Comparison of ENCODE assay signal across 10 cellular contexts in the genomic region with DNA sequence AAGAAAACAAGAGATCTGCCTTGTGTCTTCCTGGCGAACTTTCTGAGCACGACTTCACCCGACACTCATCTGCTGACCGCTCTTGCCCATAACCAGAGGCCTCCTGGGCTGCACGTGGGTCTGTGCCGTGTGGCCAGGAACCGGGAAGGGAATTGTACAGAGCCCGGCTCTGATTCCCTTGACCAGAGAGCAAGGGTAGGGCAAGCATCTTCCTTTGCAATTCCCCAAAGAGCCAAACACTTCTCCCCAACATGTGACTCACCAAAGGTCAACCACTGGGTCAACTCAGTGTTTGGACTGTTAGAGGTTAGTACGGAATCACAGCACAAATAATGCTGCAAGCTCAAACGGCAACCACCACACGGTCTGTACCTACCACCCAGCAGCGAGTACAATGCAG. TPM values are rescaled to one million over a fixed set of nuclear protein-coding genes. Genes with fewer than 3 reads are reported as not detected.
DNase-seq lines count a peak whose midpoint lies in the region; ATAC-seq, FAIRE-seq and TF ChIP-seq lines count a peak whose summit lies in the region.
"Had no signal": no experiment of that assay in that cellular context is flagged by ENCODE, and none has a peak within 500 bp of the region (broad histone marks: within the 10 kb centered on the region; RNA-seq: fewer than 3 reads in every experiment).

No MANE protein-coding gene starts in this region.

- peaks cover 50% of the 10 kb centered on the region for H3K4me1 Mint-ChIP-seq in activated B cell treated with CpG ODN at 0.5 μM for 24 hours

- CTCF ChIA-PET in activated B cell treated with CpG ODN at 0.5 μM for 24 hours (lab: Charles Lee): interaction anchor here (2.9 kb wide), 1 partner anchor 9 kb away, joined by 28 read pairs; no protein-coding TSS in a partner anchor

- intact Hi-C loops in activated B cell treated with CpG ODN at 0.5 μM for 24 hours (cut with micrococcal nuclease) (no loop called here), heart right ventricle (cut with DNase I) (loop anchor here in 1 of 10 donors (10.0 kb wide), 1 partner anchor 49 kb away; the partner anchor contains the start of gene KLF2), sigmoid colon (cut with DNase I) (no loop called here)

- DNase-seq in GM12892 (ENCODE audit: insufficient read length) (no peak), activated B cell treated with CpG ODN at 0.5 μM for 24 hours (no peak), heart right ventricle (peak in 1 of 2 donors; percentile 48), sigmoid colon (peak; percentile 85), cerebellar nuclear complex (lab: John Stamatoyannopoulos, UW) (no peak), DMS79 (lab: John Stamatoyannopoulos, UW) (no peak)
- DNase-seq: activated CD8-positive, alpha-beta memory T cell treated with anti-CD3 and anti-CD28 coated beads for 24 hours had no signal

- H3K36me3 ChIP-seq in heart right ventricle (peaks cover 0 to 64% (median 23%) of the 10 kb centered on the region in 9 donors), sigmoid colon (peaks cover 0 to 39% (median 22%) of the 10 kb centered on the region in 4 donors)

- WGBS in heart right ventricle, 2 donors: 65 to 72% methylated on average over 12 of the region's 12 CpGs
- WGBS in sigmoid colon, 2 donors: 81 to 89% methylated on average over 12 of the region's 12 CpGs

- POLR2A ChIA-PET in activated B cell treated with CpG ODN at 0.5 μM for 24 hours (lab: Charles Lee): interaction anchor here (1.1 to 8.8 kb wide), 6 partner anchors 8 to 45 kb away, joined by 4 to 194 read pairs (median 6); no protein-coding TSS in a partner anchor

- H3K27me3 Mint-ChIP-seq in activated B cell treated with CpG ODN at 0.5 μM for 24 hours: no peaks in the 10 kb centered on the region

- H3K36me3 Mint-ChIP-seq in activated B cell treated with CpG ODN at 0.5 μM for 24 hours (ENCODE audit: low read depth): peaks cover 51% of the 10 kb centered on the region

- H3K27me3 ChIP-seq in heart right ventricle: no peaks in the 10 kb centered on the region
- no peaks in the 10 kb centered on the region for H3K27me3 ChIP-seq in sigmoid colon

- no peak for TF ChIP-seq EP300 in sigmoid colon (IDR thresholded peaks at IDR 0.05)

- TF ChIP-seq CTCF in activated B cell treated with CpG ODN at 0.5 μM for 24 hours (IDR thresholded peaks at IDR 0.05): no peak
- no peak for TF ChIP-seq CTCF in heart right ventricle (IDR thresholded peaks at IDR 0.05)
- TF ChIP-seq CTCF in sigmoid colon (IDR thresholded peaks at IDR 0.05): no peak

- H3K27ac ChIP-seq in heart right ventricle (peak overlapping the region in 6 of 10 donors; percentile 42 to 83 (median 57)), sigmoid colon (peak overlapping the region in 2 of 4 donors; percentile 42 to 61)

- no peak for TF ChIP-seq POLR2A in GM12892 (IDR thresholded peaks at IDR 0.05; ENCODE audit: low read depth, low read length)
- no peak for TF ChIP-seq POLR2A in sigmoid colon (IDR thresholded peaks at IDR 0.05)

- no peaks in the 10 kb centered on the region for H3K9me3 Mint-ChIP-seq in activated B cell treated with CpG ODN at 0.5 μM for 24 hours

- peak overlapping the region; percentile 41 for H3K27ac Mint-ChIP-seq in activated B cell treated with CpG ODN at 0.5 μM for 24 hours

- H3K9me3 ChIP-seq in heart right ventricle (no peaks in the 10 kb centered on the region), sigmoid colon (no peaks in the 10 kb centered on the region)

- H3K4me3 Mint-ChIP-seq in activated B cell treated with CpG ODN at 0.5 μM for 24 hours: peak overlapping the region; percentile 38

- peak; percentile 14 for FAIRE-seq in GM12892 (lab: Jason Lieb, UNC)
- FAIRE-seq: keratinocyte had no signal

- H3K4me3 ChIP-seq in heart right ventricle (no peak overlapping the region), sigmoid colon (no peak overlapping the region)

- peaks cover 12 to 72% (median 43%) of the 10 kb centered on the region in 9 donors for H3K4me1 ChIP-seq in heart right ventricle
- H3K4me1 ChIP-seq in sigmoid colon: peaks cover 0 to 24% (median 8%) of the 10 kb centered on the region in 4 donors

- no peak for ATAC-seq in activated B cell treated with CpG ODN at 0.5 μM for 24 hours (ENCODE audit: low read depth)
- peak in 7 of 8 donors; percentile 13 to 49 (median 23) for ATAC-seq in heart right ventricle
- ATAC-seq in GM18520 (IDR thresholded peaks at IDR 0.05; ENCODE audit: unreplicated experiment): no peak
- no peak for ATAC-seq in GM18517 (IDR thresholded peaks at IDR 0.05; ENCODE audit: unreplicated experiment)

RNA-seq across cellular contexts. Expression of gene KLF2, which starts 48.9 kb away (rescaled TPM):
- polyA plus RNA-seq in GM12892 (2012; ENCODE audit: missing spikeins): 1.7 TPM
- 76.8 and 87.6 TPM in 2 replicates for total RNA-seq in activated B cell treated with CpG ODN at 0.5 μM for 24 hours
- 10 to 100 TPM; 25.5 to 76.2 (median 50.4) TPM for total RNA-seq in heart right ventricle
- polyA plus RNA-seq in heart right ventricle: 10 to 100 TPM; 22.4 to 73.5 TPM
- total RNA-seq in sigmoid colon: 10 to 100 TPM; 17.1 to 49.3 (median 28.3) TPM
- polyA plus RNA-seq in sigmoid colon: 10 to 100 TPM in 1 of 3 donors, 1 to 10 TPM in 2; 2.8 to 25.9 (median 3.6) TPM
- polyA plus RNA-seq: keratinocyte had no signal

Comparison
In these comparisons a context has a peak if more than half of its experiments do, and no peak if none do; other contexts are left out.
1. ATAC-seq: peak in heart right ventricle (7 of 8); none in activated B cell treated with CpG ODN at 0.5 μM for 24 hours (single experiment), GM18520 (single experiment) and GM18517 (single experiment).